2 cellular contexts compared by ENCODE assay signal in genomic region chr11:114123692-114124330, GRCh38.
A peak's percentile ranks its signal among the peaks of the same experiment; 100 is the strongest.
TF ChIP-seq lines count a peak whose summit lies in the region.

No MANE protein-coding gene starts in this region.

TF ChIP-seq in liver, 16 proteins besides CTCF, POLR2A, EP300 and RAD21 (continued from another document):
- TF ChIP-seq FOXA1 (IDR thresholded peaks at IDR 0.05): no peak
- TF ChIP-seq JUND (IDR thresholded peaks at IDR 0.05): no peak
- TF ChIP-seq RXRA (IDR thresholded peaks at IDR 0.05): peak; percentile 39 to 46
- TF ChIP-seq GABPA (IDR thresholded peaks at IDR 0.05 in 1 of 2, conservative IDR thresholded peaks at IDR 0.05 in 1 of 2): no peak
- no peak for TF ChIP-seq ZBTB33 (IDR thresholded peaks at IDR 0.05)
- TF ChIP-seq TAF1 (conservative IDR thresholded peaks at IDR 0.05): no peak
- TF ChIP-seq HNF4A (conservative IDR thresholded peaks at IDR 0.05): peak; percentile 47 to 74
- no peak for TF ChIP-seq NR2F2 (IDR thresholded peaks at IDR 0.05)
- TF ChIP-seq SP1 (IDR thresholded peaks at IDR 0.05): no peak
- no peak for TF ChIP-seq REST (IDR thresholded peaks at IDR 0.05)

TF ChIP-seq in HepG2, 621 proteins besides CTCF, POLR2A, EP300 and RAD21 (continued from another document):
- TF ChIP-seq RNF219 (CRISPR knock-in tag; IDR thresholded peaks at IDR 0.05): no peak
- no peak for TF ChIP-seq GTF2F1 (IDR thresholded peaks at IDR 0.05; ENCODE audit: low read length)
- TF ChIP-seq TFE3 (CRISPR knock-in tag; IDR thresholded peaks at IDR 0.05): no peak
- no peak for TF ChIP-seq SRSF1 (optimal IDR thresholded peaks at IDR 0.05; ENCODE audit: low read depth, low read length)
- TF ChIP-seq JDP2 (CRISPR knock-in tag; IDR thresholded peaks at IDR 0.05; ENCODE audit: borderline replicate concordance): no peak
- TF ChIP-seq PHF21A (CRISPR knock-in tag; IDR thresholded peaks at IDR 0.05): no peak
